Comparison of ENCODE assay signal across 18 cellular contexts in the genomic region with DNA sequence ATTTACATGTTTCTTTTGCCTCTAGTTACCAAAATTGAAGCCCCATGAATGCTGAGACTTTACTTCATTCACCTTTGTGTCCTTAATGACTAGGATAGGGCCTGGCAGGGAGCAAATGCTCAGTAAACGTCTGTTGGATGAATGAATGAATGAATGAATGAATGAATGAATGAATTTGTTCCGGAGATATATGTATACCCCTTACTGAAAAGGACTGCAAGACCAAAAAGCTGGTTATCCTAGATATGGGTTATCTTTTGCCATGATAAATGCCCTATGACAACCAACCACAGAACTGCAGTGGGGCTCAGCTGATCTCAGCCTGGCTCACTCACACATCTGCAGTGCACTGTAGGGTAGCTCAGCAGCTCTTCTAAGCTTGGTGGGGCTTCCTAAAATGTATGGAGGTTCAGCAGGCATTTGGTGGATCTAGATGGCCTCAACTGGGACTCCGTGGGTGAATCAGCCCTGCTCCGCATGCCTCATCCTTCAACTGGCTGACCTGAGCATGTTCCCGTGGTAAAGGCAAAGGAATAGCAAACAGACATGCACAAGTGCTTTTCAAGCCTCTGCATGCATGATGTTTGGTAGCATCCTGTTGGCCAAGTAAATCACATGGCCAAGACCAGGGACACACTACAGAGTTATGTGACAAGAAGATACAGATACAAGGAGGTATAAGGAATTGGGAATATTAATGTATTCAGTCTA.
A peak's percentile ranks its signal among the peaks of the same experiment; 100 is the strongest.
DNase-seq lines count a peak whose midpoint lies in the region; ATAC-seq, FAIRE-seq and TF ChIP-seq lines count a peak whose summit lies in the region.
"Had no signal": no experiment of that assay in that cellular context is flagged by ENCODE, and none has a peak within 500 bp of the region (broad histone marks: within the 10 kb centered on the region; RNA-seq: fewer than 3 reads in every experiment).

No MANE protein-coding gene starts in this region.

- no peak overlapping the region for H2AFZ ChIP-seq in HepG2 (ENCODE audit: low read length)
- H2AFZ ChIP-seq in H1 (ENCODE audit: low read length) = no peak overlapping the region

- H2BK5ac ChIP-seq in H1 (ENCODE audit: low read depth, low read length) = no peak overlapping the region; the same call in 1 of the 2 replicates

- H2AK5ac ChIP-seq in H1 (ENCODE audit: low read depth, low read length) = peak overlapping the region; percentile 77; the same call in 1 of the 2 replicates

- TF ChIP-seq EP300 in HepG2 (IDR thresholded peaks at IDR 0.05; ENCODE audit: low read depth in 2 of 2, low read length in 2 of 2) (no peak), HepG2 (CRISPR knock-in tag; IDR thresholded peaks at IDR 0.05; ENCODE audit: borderline replicate concordance) (no peak), H1 (IDR thresholded peaks at IDR 0.05; ENCODE audit: borderline replicate concordance in 1 of 2, low read depth in 2 of 2, low read length in 2 of 2) (no peak), sigmoid colon (IDR thresholded peaks at IDR 0.05) (no peak)

- H3K27me3 ChIP-seq in HepG2 (ENCODE audit: control insufficient read depth in 1 of 2, insufficient read depth in 2 of 2, low read length in 2 of 2) (no peaks in the 10 kb centered on the region), right lobe of liver (no peaks in the 10 kb centered on the region), H1 (replicated peaks in 1 of 4; ENCODE audit: control insufficient read depth in 3 of 4, extremely low read depth in 1 of 4, insufficient read depth in 3 of 4, low read length in 3 of 4) (no peaks in the 10 kb centered on the region), sigmoid colon (no peaks in the 10 kb centered on the region)
- H3K27me3 ChIP-seq: BLaER1 treated with 17β-estradiol and CSF1 and Interleukin-3, amounts not matched to agents 10 nM and 100 nM had no signal

- no TSS peak for BruUV-seq in HepG2 (replicated peaks; lab: Mats Ljungman, UMichigan)

- TF ChIP-seq RAD21 in HepG2 (CRISPR knock-in tag; IDR thresholded peaks at IDR 0.05) (no peak), H1 (IDR thresholded peaks at IDR 0.05 in 1 of 2, conservative IDR thresholded peaks at IDR 0.05 in 1 of 2; ENCODE audit: low read depth in 2 of 2, low read length in 2 of 2) (no peak)

- no peak overlapping the region for H3K18ac ChIP-seq in H1 (ENCODE audit: extremely low read depth, low read length)

- 67% methylated on average over 5 of the region's 5 CpGs for WGBS in HepG2 (ENCODE audit: low lambda C conversion rate)
- 56% methylated on average over 4 of the region's 5 CpGs for WGBS in right lobe of liver (ENCODE audit: insufficient coverage, low coverage, low lambda C conversion rate, missing lambda C conversion rate)
- 95% methylated on average over 5 of the region's 5 CpGs; no CpG with 5 or more reads in 1 of the 2 experiments for WGBS in H1 (ENCODE audit: extremely low coverage in 1 of 2, insufficient coverage in 1 of 2, insufficient read length in 1 of 2, insufficient replicate concordance in 2 of 2, low coverage in 1 of 2, low lambda C conversion rate in 2 of 2, missing lambda C conversion rate in 1 of 2), 2 experiments
- WGBS in sigmoid colon, 2 donors = 91 to 93% methylated on average over 5 of the region's 5 CpGs

- no peak overlapping the region for H4K91ac ChIP-seq in H1 (replicated peaks; ENCODE audit: insufficient read length, low read length)

- H3K9me3 ChIP-seq in HepG2 (ENCODE audit: low read length) = no peaks in the 10 kb centered on the region
- no peaks in the 10 kb centered on the region for H3K9me3 ChIP-seq in right lobe of liver
- H3K9me3 ChIP-seq in H1 (ENCODE audit: insufficient read depth in 2 of 2, low read depth in 1 of 2, low read length in 1 of 2) = peaks cover 3 to 5% of the 10 kb centered on the region in 2 experiments; a peak in 1 of 4 replicates
- H3K9me3 ChIP-seq in sigmoid colon = no peaks in the 10 kb centered on the region

- TF ChIP-seq CTCF in HepG2 (CRISPR knock-in tag; IDR thresholded peaks at IDR 0.05) (no peak), right lobe of liver (IDR thresholded peaks at IDR 0.05) (no peak), H1 (IDR thresholded peaks at IDR 0.05; ENCODE audit: control extremely low read depth in 1 of 3, insufficient read depth in 1 of 3, low read depth in 1 of 3, low read length in 3 of 3) (no peak), sigmoid colon (IDR thresholded peaks at IDR 0.05) (no peak)

- DNase-seq in HepG2 (ENCODE audit: low spot score) = no peak
- DNase-seq in right lobe of liver = no peak
- DNase-seq in H1 (ENCODE audit: low read depth in 1 of 2, low spot score in 2 of 2) = no peak
- peak; percentile 16 for DNase-seq in kidney tubule cell (ENCODE audit: low spot score)
- DNase-seq in sigmoid colon = no peak
- DNase-seq in UCSD-AML1 (lab: John Stamatoyannopoulos, UW; ENCODE audit: unreplicated experiment) = no peak
- DNase-seq in foreskin melanocyte = no peak
- DNase-seq: 8988T; AML-193; CD4-positive, CD25-positive, alpha-beta regulatory T cell; DMS53; GF-D8; GOT3; HCEC 1CT; HFFc6 had no signal

- CTCF ChIA-PET in HepG2 (lab: Yijun Ruan, JAX; ENCODE audit: low intra/inter-chr PET ratio, low total read pairs) (no interaction called here), H1 (lab: Charles Lee; ENCODE audit: partially characterized antibody) (interaction anchor here (0.9 to 1.6 kb wide), 2 partner anchors 10 to 15 kb away, joined by 3 read pairs; no protein-coding TSS in a partner anchor)

- FAIRE-seq in HepG2 (lab: Jason Lieb, UNC) = no peak
- FAIRE-seq in H1 (lab: Jason Lieb, UNC) = no peak
- FAIRE-seq: GM18507, HTR-8/SVneo had no signal

- no peak overlapping the region for H3K4me3 ChIP-seq in HepG2 (replicated peaks in 1 of 3; ENCODE audit: insufficient read depth in 1 of 3, low read depth in 2 of 3, low read length in 3 of 3)
- H3K4me3 ChIP-seq in right lobe of liver = no peak overlapping the region
- H3K4me3 ChIP-seq in H1 (ENCODE audit: extremely low read depth in 1 of 4, insufficient read depth in 2 of 4, low read depth in 3 of 4, low read length in 4 of 4) = no peak overlapping the region
- no peak overlapping the region for H3K4me3 ChIP-seq in sigmoid colon
- H3K4me3 ChIP-seq: BLaER1 treated with 17β-estradiol and CSF1 and Interleukin-3, amounts not matched to agents 10 nM and 100 nM had no signal

- H3K79me2 ChIP-seq in HepG2 (ENCODE audit: insufficient read depth, low read length) = no peaks in the 10 kb centered on the region
- H3K79me2 ChIP-seq in H1 (ENCODE audit: control insufficient read depth in 1 of 2, insufficient read depth in 2 of 2, low read length in 2 of 2) = no peaks in the 10 kb centered on the region

- POLR2A ChIA-PET in HepG2 (lab: Yijun Ruan, JAX) (no interaction called here), H1 (lab: Charles Lee; ENCODE audit: partially characterized antibody) (no interaction called here)

- TF ChIP-seq POLR2A in HepG2 (IDR thresholded peaks at IDR 0.05; ENCODE audit: insufficient read depth in 1 of 2, low read depth in 2 of 2, low read length in 2 of 2) (no peak), right lobe of liver (IDR thresholded peaks at IDR 0.05) (no peak), H1 (IDR thresholded peaks at IDR 0.05; ENCODE audit: control extremely low read depth in 1 of 2, low read depth in 2 of 2, low read length in 2 of 2) (no peak), sigmoid colon (IDR thresholded peaks at IDR 0.05) (no peak)

- H3K14ac ChIP-seq in H1 (ENCODE audit: insufficient read length) = no peak overlapping the region

- H3K4me1 ChIP-seq in HepG2 (ENCODE audit: insufficient read depth, low read length) = no peaks in the 10 kb centered on the region
- H3K4me1 ChIP-seq in right lobe of liver = no peaks in the 10 kb centered on the region
- H3K4me1 ChIP-seq in H1 (replicated peaks in 1 of 4; ENCODE audit: control insufficient read depth in 3 of 4, insufficient read depth in 4 of 4, low read length in 3 of 4) = no peaks in the 10 kb centered on the region; a peak in 1 of 7 replicates
- peaks cover 0 to 4% (median 0%) of the 10 kb centered on the region in 4 donors for H3K4me1 ChIP-seq in sigmoid colon

- no peak overlapping the region for H3K4ac ChIP-seq in H1 (replicated peaks; ENCODE audit: insufficient read length, low read depth, low read length)

- H3K9ac ChIP-seq in HepG2 (ENCODE audit: insufficient read depth, low read depth, low read length) (no peak overlapping the region), H1 (replicated peaks in 1 of 4; ENCODE audit: extremely low read depth in 1 of 4, low read depth in 3 of 4, low read length in 3 of 4) (no peak overlapping the region)
- H3K9ac ChIP-seq: BLaER1 treated with 17β-estradiol and CSF1 and Interleukin-3, amounts not matched to agents 10 nM and 100 nM had no signal

- no peaks in the 10 kb centered on the region for H3K79me1 ChIP-seq in H1 (ENCODE audit: low read depth, low read length)

- H3K4me2 ChIP-seq in HepG2 (ENCODE audit: low read depth, low read length) (no peak overlapping the region), H1 (ENCODE audit: insufficient read depth in 1 of 2, low read depth in 2 of 2, low read length in 2 of 2) (no peak overlapping the region)

- H4K20me1 ChIP-seq in HepG2 (ENCODE audit: insufficient read depth, low read length) (no peaks in the 10 kb centered on the region), H1 (replicated peaks in 1 of 2; ENCODE audit: control insufficient read depth in 1 of 2, insufficient read depth in 2 of 2, low read length in 2 of 2) (no peaks in the 10 kb centered on the region)
- H4K20me1 ChIP-seq: BLaER1 treated with 17β-estradiol and CSF1 and Interleukin-3, amounts not matched to agents 10 nM and 100 nM had no signal

- H4K5ac ChIP-seq in H1 (ENCODE audit: insufficient read length, low read depth, low read length) = no peak overlapping the region

- H3K27ac ChIP-seq in HepG2 (ENCODE audit: extremely low read length, insufficient read depth, low read length) = no peak overlapping the region
- no peak overlapping the region for H3K27ac ChIP-seq in right lobe of liver
- H3K27ac ChIP-seq in H1 (ENCODE audit: low read depth, low read length) = no peak overlapping the region
- H3K27ac ChIP-seq in sigmoid colon = no peak overlapping the region
- H3K27ac ChIP-seq: BLaER1 treated with 17β-estradiol and CSF1 and Interleukin-3, amounts not matched to agents 10 nM and 100 nM had no signal

- no peak overlapping the region for H2BK12ac ChIP-seq in H1 (ENCODE audit: low read depth, low read length)

- H2BK20ac ChIP-seq in H1 (ENCODE audit: low read length) = 0 out of 2 replicates have a peak overlapping the region, but pooled peaks have one; percentile 63

- peaks cover 0 to 1% of the 10 kb centered on the region in 2 experiments; a peak in 1 of 5 replicates for H3K36me3 ChIP-seq in HepG2 (replicated peaks in 1 of 2; ENCODE audit: control insufficient read depth in 1 of 2, insufficient read depth in 2 of 2, low read length in 2 of 2)
- no peaks in the 10 kb centered on the region for H3K36me3 ChIP-seq in right lobe of liver
- H3K36me3 ChIP-seq in H1 (ENCODE audit: control insufficient read depth in 2 of 4, insufficient read depth in 4 of 4, low read length in 3 of 4) = no peaks in the 10 kb centered on the region
- peaks cover 0 to 7% (median 0%) of the 10 kb centered on the region in 4 donors for H3K36me3 ChIP-seq in sigmoid colon

- intact Hi-C loops in HepG2 (cut with micrococcal nuclease; ENCODE audit: unreplicated experiment) (no loop called here), right lobe of liver (cut with DNase I) (no loop called here), sigmoid colon (cut with DNase I) (no loop called here)

- no peak overlapping the region for H3K56ac ChIP-seq in H1 (replicated peaks; ENCODE audit: insufficient read length, low read depth, low read length)

- in situ Hi-C loops in HepG2 (cut with HindIII; ENCODE audit: extremely low pct_ligation_motif_present, low pct_unique_long_range_greater_than_20kb) = no loop called here

- H2BK120ac ChIP-seq in H1 (replicated peaks; ENCODE audit: low read depth, low read length) = no peak overlapping the region

- no peak overlapping the region for H2BK15ac ChIP-seq in H1 (ENCODE audit: low read length)

- no peak overlapping the region for H4K8ac ChIP-seq in H1 (ENCODE audit: extremely low read depth, insufficient read depth, low read length)

- no peaks in the 10 kb centered on the region for H3K23me2 ChIP-seq in H1 (ENCODE audit: low read depth, low read length)

- ATAC-seq in HepG2 (no peak), right lobe of liver (no peak)

- H3K23ac ChIP-seq in H1 (ENCODE audit: insufficient read length) = no peak overlapping the region
